In genomic region chr3:47420511-47421484, GRCh38 we compare ENCODE assay signal across 1 cellular context.
A peak's percentile ranks its signal among the peaks of the same experiment; 100 is the strongest.
TF ChIP-seq lines count a peak whose summit lies in the region.

No MANE protein-coding gene starts in this region.

TF ChIP-seq in HepG2, 621 proteins besides CTCF, POLR2A, EP300 and RAD21 (continued from another document and continues in another):
- TF ChIP-seq, protein P1, sequence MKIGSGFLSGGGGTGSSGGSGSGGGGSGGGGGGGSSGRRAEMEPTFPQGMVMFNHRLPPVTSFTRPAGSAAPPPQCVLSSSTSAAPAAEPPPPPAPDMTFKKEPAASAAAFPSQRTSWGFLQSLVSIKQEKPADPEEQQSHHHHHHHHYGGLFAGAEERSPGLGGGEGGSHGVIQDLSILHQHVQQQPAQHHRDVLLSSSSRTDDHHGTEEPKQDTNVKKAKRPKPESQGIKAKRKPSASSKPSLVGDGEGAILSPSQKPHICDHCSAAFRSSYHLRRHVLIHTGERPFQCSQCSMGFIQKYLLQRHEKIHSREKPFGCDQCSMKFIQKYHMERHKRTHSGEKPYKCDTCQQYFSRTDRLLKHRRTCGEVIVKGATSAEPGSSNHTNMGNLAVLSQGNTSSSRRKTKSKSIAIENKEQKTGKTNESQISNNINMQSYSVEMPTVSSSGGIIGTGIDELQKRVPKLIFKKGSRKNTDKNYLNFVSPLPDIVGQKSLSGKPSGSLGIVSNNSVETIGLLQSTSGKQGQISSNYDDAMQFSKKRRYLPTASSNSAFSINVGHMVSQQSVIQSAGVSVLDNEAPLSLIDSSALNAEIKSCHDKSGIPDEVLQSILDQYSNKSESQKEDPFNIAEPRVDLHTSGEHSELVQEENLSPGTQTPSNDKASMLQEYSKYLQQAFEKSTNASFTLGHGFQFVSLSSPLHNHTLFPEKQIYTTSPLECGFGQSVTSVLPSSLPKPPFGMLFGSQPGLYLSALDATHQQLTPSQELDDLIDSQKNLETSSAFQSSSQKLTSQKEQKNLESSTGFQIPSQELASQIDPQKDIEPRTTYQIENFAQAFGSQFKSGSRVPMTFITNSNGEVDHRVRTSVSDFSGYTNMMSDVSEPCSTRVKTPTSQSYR (CRISPR knock-in tag; IDR thresholded peaks at IDR 0.05; ENCODE audit: borderline replicate concordance) = no peak
- TF ChIP-seq ATF3 (CRISPR knock-in tag; IDR thresholded peaks at IDR 0.05) = 0 out of 2 replicates have a peak, but pooled peaks have one; percentile 21
- TF ChIP-seq, protein P2, sequence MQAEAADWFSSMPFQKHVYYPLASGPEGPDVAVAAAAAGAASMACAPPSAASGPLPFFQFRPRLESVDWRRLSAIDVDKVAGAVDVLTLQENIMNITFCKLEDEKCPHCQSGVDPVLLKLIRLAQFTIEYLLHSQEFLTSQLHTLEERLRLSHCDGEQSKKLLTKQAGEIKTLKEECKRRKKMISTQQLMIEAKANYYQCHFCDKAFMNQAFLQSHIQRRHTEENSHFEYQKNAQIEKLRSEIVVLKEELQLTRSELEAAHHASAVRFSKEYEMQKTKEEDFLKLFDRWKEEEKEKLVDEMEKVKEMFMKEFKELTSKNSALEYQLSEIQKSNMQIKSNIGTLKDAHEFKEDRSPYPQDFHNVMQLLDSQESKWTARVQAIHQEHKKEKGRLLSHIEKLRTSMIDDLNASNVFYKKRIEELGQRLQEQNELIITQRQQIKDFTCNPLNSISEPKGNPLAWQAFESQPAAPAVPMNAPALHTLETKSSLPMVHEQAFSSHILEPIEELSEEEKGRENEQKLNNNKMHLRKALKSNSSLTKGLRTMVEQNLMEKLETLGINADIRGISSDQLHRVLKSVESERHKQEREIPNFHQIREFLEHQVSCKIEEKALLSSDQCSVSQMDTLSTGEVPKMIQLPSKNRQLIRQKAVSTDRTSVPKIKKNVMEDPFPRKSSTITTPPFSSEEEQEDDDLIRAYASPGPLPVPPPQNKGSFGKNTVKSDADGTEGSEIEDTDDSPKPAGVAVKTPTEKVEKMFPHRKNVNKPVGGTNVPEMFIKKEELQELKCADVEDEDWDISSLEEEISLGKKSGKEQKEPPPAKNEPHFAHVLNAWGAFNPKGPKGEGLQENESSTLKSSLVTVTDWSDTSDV (CRISPR knock-in tag; IDR thresholded peaks at IDR 0.05) = 0 out of 2 replicates have a peak, but pooled peaks have one; percentile 24
- no peak for TF ChIP-seq ZNF3 (CRISPR knock-in tag; IDR thresholded peaks at IDR 0.05)
- no peak for TF ChIP-seq ZNF326 (CRISPR knock-in tag; IDR thresholded peaks at IDR 0.05; ENCODE audit: borderline replicate concordance)
- TF ChIP-seq ZHX2 (IDR thresholded peaks at IDR 0.05; ENCODE audit: low read depth) = no peak
- TF ChIP-seq ZHX2 (CRISPR knock-in tag; IDR thresholded peaks at IDR 0.05; ENCODE audit: borderline replicate concordance) = no peak
- TF ChIP-seq, protein P3, sequence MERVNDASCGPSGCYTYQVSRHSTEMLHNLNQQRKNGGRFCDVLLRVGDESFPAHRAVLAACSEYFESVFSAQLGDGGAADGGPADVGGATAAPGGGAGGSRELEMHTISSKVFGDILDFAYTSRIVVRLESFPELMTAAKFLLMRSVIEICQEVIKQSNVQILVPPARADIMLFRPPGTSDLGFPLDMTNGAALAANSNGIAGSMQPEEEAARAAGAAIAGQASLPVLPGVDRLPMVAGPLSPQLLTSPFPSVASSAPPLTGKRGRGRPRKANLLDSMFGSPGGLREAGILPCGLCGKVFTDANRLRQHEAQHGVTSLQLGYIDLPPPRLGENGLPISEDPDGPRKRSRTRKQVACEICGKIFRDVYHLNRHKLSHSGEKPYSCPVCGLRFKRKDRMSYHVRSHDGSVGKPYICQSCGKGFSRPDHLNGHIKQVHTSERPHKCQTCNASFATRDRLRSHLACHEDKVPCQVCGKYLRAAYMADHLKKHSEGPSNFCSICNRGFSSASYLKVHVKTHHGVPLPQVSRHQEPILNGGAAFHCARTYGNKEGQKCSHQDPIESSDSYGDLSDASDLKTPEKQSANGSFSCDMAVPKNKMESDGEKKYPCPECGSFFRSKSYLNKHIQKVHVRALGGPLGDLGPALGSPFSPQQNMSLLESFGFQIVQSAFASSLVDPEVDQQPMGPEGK (CRISPR knock-in tag; IDR thresholded peaks at IDR 0.05) = 0 out of 2 replicates have a peak, but pooled peaks have one; percentile 10
- TF ChIP-seq HNRNPH1 (optimal IDR thresholded peaks at IDR 0.05; ENCODE audit: low read depth, low read length) = no peak
- TF ChIP-seq ZNF768 (CRISPR knock-in tag; IDR thresholded peaks at IDR 0.05) = peak; percentile 39; the same call in 1 of the 2 replicates
- TF ChIP-seq ZNF577 (CRISPR knock-in tag; IDR thresholded peaks at IDR 0.05; ENCODE audit: borderline replicate concordance, low read depth) = no peak
- no peak for TF ChIP-seq SNRNP70 (IDR thresholded peaks at IDR 0.05; ENCODE audit: low read depth, low read length)
- no peak for TF ChIP-seq ZFP36 (IDR thresholded peaks at IDR 0.05; ENCODE audit: borderline replicate concordance, low read depth, low read length, partially characterized antibody)
- TF ChIP-seq ZNF280B (CRISPR knock-in tag; IDR thresholded peaks at IDR 0.05; ENCODE audit: borderline replicate concordance) = no peak
- no peak for TF ChIP-seq ZNF235 (CRISPR knock-in tag; IDR thresholded peaks at IDR 0.05; ENCODE audit: borderline replicate concordance)
- no peak for TF ChIP-seq ZC3H4 (CRISPR knock-in tag; IDR thresholded peaks at IDR 0.05; ENCODE audit: borderline replicate concordance)
- TF ChIP-seq PTBP1 (IDR thresholded peaks at IDR 0.05; ENCODE audit: low read depth, low read length, poor library complexity, severe bottlenecking) = no peak
- TF ChIP-seq ZNF431 (CRISPR knock-in tag; IDR thresholded peaks at IDR 0.05; ENCODE audit: borderline replicate concordance, low read depth) = no peak
- TF ChIP-seq TFAP4 (IDR thresholded peaks at IDR 0.05; ENCODE audit: borderline replicate concordance, low read depth) = no peak
- TF ChIP-seq TBX3 (IDR thresholded peaks at IDR 0.05; ENCODE audit: borderline replicate concordance) = no peak
- TF ChIP-seq TP53 (CRISPR knock-in tag; conservative IDR thresholded peaks at IDR 0.05) = no peak
- no peak for TF ChIP-seq ZNF709 (CRISPR knock-in tag; IDR thresholded peaks at IDR 0.05)
- TF ChIP-seq ZFAT (CRISPR knock-in tag; conservative IDR thresholded peaks at IDR 0.05) = no peak
- TF ChIP-seq ZNF484 (CRISPR knock-in tag; IDR thresholded peaks at IDR 0.05; ENCODE audit: borderline replicate concordance, low read depth) = no peak
- TF ChIP-seq, protein P4, sequence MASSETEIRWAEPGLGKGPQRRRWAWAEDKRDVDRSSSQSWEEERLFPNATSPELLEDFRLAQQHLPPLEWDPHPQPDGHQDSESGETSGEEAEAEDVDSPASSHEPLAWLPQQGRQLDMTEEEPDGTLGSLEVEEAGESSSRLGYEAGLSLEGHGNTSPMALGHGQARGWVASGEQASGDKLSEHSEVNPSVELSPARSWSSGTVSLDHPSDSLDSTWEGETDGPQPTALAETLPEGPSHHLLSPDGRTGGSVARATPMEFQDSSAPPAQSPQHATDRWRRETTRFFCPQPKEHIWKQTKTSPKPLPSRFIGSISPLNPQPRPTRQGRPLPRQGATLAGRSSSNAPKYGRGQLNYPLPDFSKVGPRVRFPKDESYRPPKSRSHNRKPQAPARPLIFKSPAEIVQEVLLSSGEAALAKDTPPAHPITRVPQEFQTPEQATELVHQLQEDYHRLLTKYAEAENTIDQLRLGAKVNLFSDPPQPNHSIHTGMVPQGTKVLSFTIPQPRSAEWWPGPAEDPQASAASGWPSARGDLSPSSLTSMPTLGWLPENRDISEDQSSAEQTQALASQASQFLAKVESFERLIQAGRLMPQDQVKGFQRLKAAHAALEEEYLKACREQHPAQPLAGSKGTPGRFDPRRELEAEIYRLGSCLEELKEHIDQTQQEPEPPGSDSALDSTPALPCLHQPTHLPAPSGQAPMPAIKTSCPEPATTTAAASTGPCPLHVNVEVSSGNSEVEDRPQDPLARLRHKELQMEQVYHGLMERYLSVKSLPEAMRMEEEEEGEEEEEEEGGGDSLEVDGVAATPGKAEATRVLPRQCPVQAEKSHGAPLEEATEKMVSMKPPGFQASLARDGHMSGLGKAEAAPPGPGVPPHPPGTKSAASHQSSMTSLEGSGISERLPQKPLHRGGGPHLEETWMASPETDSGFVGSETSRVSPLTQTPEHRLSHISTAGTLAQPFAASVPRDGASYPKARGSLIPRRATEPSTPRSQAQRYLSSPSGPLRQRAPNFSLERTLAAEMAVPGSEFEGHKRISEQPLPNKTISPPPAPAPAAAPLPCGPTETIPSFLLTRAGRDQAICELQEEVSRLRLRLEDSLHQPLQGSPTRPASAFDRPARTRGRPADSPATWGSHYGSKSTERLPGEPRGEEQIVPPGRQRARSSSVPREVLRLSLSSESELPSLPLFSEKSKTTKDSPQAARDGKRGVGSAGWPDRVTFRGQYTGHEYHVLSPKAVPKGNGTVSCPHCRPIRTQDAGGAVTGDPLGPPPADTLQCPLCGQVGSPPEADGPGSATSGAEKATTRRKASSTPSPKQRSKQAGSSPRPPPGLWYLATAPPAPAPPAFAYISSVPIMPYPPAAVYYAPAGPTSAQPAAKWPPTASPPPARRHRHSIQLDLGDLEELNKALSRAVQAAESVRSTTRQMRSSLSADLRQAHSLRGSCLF (CRISPR knock-in tag; IDR thresholded peaks at IDR 0.05; ENCODE audit: borderline replicate concordance) = no peak
- no peak for TF ChIP-seq SIX4 (CRISPR knock-in tag; IDR thresholded peaks at IDR 0.05)
- TF ChIP-seq WIZ (CRISPR knock-in tag; IDR thresholded peaks at IDR 0.05) = no peak
- no peak for TF ChIP-seq ZNF782 (CRISPR knock-in tag; IDR thresholded peaks at IDR 0.05; ENCODE audit: borderline replicate concordance)
- TF ChIP-seq MEF2D (CRISPR knock-in tag; IDR thresholded peaks at IDR 0.05) = no peak
- TF ChIP-seq RFXAP (CRISPR knock-in tag; IDR thresholded peaks at IDR 0.05; ENCODE audit: borderline replicate concordance) = 0 out of 2 replicates have a peak, but pooled peaks have one; percentile 17
- TF ChIP-seq YEATS2 (CRISPR knock-in tag; IDR thresholded peaks at IDR 0.05; ENCODE audit: borderline replicate concordance) = peak; percentile 36; the same call in 1 of the 2 replicates
- TF ChIP-seq SRF (IDR thresholded peaks at IDR 0.05; ENCODE audit: low read depth, low read length) = no peak
- TF ChIP-seq SP2 (CRISPR knock-in tag; IDR thresholded peaks at IDR 0.05) = no peak
- no peak for TF ChIP-seq TMF1 (CRISPR knock-in tag; IDR thresholded peaks at IDR 0.05; ENCODE audit: low read depth)
- peak; percentile 86 for TF ChIP-seq SMC3 (IDR thresholded peaks at IDR 0.05; ENCODE audit: low read length)
- TF ChIP-seq ATAD3A (CRISPR knock-in tag; IDR thresholded peaks at IDR 0.05) = no peak
- TF ChIP-seq ZNF496 (CRISPR knock-in tag; IDR thresholded peaks at IDR 0.05; ENCODE audit: insufficient replicate concordance) = no peak
- no peak for TF ChIP-seq NFIB (CRISPR knock-in tag; IDR thresholded peaks at IDR 0.05; ENCODE audit: borderline replicate concordance)
- TF ChIP-seq TEAD3 (CRISPR knock-in tag; optimal IDR thresholded peaks at IDR 0.05; ENCODE audit: borderline replicate concordance) = peak; percentile 99
- peak; percentile 84 for TF ChIP-seq AGO2 (optimal IDR thresholded peaks at IDR 0.05; ENCODE audit: low read depth, low read length)
